Comparison of ENCODE assay signal across 8 cellular contexts in the genomic region with DNA sequence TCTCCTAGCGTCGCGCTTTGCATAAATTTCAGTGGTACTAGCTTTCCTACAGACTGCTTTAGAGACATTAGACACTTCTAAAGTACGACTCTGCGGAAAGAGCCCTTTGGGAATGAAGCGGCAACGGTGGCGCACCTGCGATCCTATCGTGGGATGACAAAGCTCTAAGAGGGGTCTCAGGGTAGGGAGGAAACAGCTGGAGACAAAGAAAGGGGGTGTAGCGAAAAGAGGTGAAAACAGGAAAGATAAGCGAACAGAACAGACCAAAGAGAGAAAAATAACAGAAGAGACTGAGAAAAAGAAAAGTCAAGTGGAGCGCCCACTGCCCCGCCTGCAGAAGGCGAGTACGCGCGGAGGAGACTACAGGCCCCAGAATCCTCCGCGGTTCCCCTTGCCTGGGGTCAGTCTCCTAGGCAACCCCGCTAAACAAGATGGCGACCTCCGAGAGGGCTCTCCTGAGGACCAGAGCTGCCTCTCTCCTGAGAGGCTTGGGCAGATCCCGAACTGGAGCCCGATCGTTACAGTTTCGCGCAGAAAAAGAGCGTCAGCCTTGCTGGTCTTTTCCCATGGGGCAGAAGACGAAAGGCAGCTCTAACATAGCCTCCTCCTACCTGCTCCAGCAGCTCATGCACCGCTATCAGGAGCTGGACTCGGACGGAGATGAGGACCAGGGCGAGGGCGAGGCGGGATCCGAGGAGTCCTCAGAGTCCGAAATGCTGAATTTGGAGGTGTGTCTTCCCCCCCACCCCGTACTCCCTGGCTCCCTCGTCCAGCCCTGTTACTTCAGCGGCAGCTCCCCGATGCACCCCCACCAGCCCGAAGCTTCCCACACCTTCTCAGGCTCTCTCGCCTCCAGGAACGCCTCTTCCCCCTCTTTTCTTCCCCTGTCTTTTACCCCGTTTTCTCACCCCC. TPM values are rescaled to one million over a fixed set of nuclear protein-coding genes. Genes with fewer than 3 reads are reported as not detected.
A peak's percentile ranks its signal among the peaks of the same experiment; 100 is the strongest.
DNase-seq lines count a peak whose midpoint lies in the region; ATAC-seq and TF ChIP-seq lines count a peak whose summit lies in the region.

A gene with protein sequence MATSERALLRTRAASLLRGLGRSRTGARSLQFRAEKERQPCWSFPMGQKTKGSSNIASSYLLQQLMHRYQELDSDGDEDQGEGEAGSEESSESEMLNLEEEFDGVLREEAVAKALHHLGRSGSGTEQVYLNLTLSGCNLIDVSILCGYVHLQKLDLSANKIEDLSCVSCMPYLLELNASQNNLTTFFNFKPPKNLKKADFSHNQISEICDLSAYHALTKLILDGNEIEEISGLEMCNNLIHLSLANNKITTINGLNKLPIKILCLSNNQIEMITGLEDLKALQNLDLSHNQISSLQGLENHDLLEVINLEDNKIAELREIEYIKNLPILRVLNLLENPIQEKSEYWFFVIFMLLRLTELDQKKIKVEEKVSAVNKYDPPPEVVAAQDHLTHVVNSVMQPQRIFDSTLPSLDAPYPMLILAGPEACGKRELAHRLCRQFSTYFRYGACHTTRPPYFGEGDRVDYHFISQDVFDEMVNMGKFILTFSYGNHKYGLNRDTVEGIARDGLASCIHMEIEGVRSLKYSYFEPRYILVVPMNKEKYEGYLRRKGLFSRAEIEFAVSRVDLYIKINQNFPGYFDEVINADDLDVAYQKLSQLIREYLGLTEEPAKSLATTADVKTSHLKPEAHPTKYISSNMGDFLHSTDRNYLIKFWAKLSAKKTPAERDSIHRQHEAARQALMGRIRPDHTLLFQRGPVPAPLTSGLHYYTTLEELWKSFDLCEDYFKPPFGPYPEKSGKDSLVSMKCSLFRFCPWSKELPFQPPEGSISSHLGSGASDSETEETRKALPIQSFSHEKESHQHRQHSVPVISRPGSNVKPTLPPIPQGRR (plus strand): TSS at position 404 of the 912 bp plus-strand sequence. CDS start 28 bp downstream, at position 432.

- no peak within 1 kb of the TSS for H3K27ac ChIP-seq in ascending aorta
- H3K27ac ChIP-seq in urinary bladder (ENCODE audit: low read depth): no peak within 1 kb of the TSS

- intact Hi-C loops in ascending aorta (cut with DNase I): loop anchor here (1.0 to 5.0 kb wide), 3 partner anchors 190 to 1045 kb away; a partner anchor contains a TSS

- H3K4me3 ChIP-seq in ascending aorta (peak within 1 kb of the TSS; percentile 59 to 72), urinary bladder (ENCODE audit: low read depth, low read length) (peak within 1 kb of the TSS; percentile 45)

- H3K9me3 ChIP-seq in ascending aorta: no peaks in the 10 kb centered on the region

- no peaks in the 10 kb centered on the region for H3K27me3 ChIP-seq in ascending aorta

- DNase-seq in NCI-H1694 (lab: John Stamatoyannopoulos, UW) (peak; percentile 57), T-helper 2 cell (peak; percentile 30 to 79 (median 64)), ascending aorta (ENCODE audit: low spot score in 2 of 2) (peak; percentile 23 to 86), hepatic stellate cell (ENCODE audit: low spot score) (peak; percentile 87), pulmonary artery endothelial cell (ENCODE audit: low read depth, low spot score) (peak; percentile 24)

- H3K36me3 ChIP-seq in ascending aorta: no peaks in the 10 kb centered on the region
- H3K36me3 ChIP-seq in urinary bladder (ENCODE audit: insufficient read depth): no peaks in the 10 kb centered on the region

- 2% methylated on average over 46 of the region's 46 CpGs for WGBS in urinary bladder

- H3K4me1 ChIP-seq in ascending aorta (peaks cover 0 to 2% of the 10 kb centered on the region in 2 donors), urinary bladder (ENCODE audit: insufficient read depth) (no peaks in the 10 kb centered on the region)

- ATAC-seq in GM18499 (IDR thresholded peaks at IDR 0.05; ENCODE audit: insufficient read depth, unreplicated experiment): peak; percentile 94
- ATAC-seq in HG02938 (IDR thresholded peaks at IDR 0.05; ENCODE audit: unreplicated experiment): peak; percentile 100

- TF ChIP-seq CTCF in ascending aorta (IDR thresholded peaks at IDR 0.05): no peak

RNA-seq across cellular contexts. Expression of the gene that starts here (rescaled TPM):
- total RNA-seq in ascending aorta (not detected), pulmonary artery endothelial cell (0.07 and 0.11 TPM in 2 replicates), urinary bladder (2.5 TPM)
- polyA plus RNA-seq in urinary bladder: 0.06 TPM

Comparison
In these comparisons a context has a peak if more than half of its experiments do, and no peak if none do; other contexts are left out.
1. Peak in DNase-seq and H3K4me3 ChIP-seq in ascending aorta; RNA of the gene not detected or under 1 TPM.
2. Peak in DNase-seq in pulmonary artery endothelial cell; RNA of the gene not detected or under 1 TPM.
3. DNase-seq: peak in every context shown above with its lines; median percentile 87 in hepatic stellate cell; 64 in T-helper 2 cell; 57 in NCI-H1694; 54 in ascending aorta; 24 in pulmonary artery endothelial cell.